Comparison of ENCODE assay signal across 38 cellular contexts in the genomic region with DNA sequence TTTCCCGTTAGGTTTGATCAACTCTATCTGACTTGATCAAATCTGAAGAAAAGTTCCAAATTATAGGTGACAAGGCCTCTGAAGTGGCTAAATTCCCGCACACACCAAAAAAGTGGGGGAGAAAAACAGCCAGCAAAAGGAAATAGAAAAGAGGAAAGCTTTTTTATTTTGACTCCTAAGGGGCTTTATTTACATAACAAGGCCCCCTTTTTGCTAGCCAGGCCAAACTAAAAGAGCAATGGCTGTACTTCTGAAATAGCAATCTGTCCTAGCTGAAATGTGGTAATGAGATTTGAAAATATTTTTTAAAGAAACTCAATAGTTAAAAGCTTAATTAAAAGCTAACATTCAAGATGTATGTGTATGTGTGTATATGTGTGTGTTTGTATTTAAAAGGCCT.
"Had no signal": no experiment of that assay in that cellular context is flagged by ENCODE, and none has a peak within 500 bp of the region (broad histone marks: within the 10 kb centered on the region; RNA-seq: fewer than 3 reads in every experiment).

No MANE protein-coding gene starts in this region.

- H3K4me2 ChIP-seq: PC-9 had no signal

- H3K9me3 ChIP-seq: MG63 had no signal

- H3K4me1 Mint-ChIP-seq: activated CD4-positive, alpha-beta memory T cell treated with anti-CD3 and anti-CD28 coated beads, Interleukin-2, amount 10 ng/mL, durations not matched to agents 7 days and 5 days; activated CD8-positive, alpha-beta memory T cell treated with anti-CD3 and anti-CD28 coated beads, Interleukin-2, amount 10 ng/mL, durations not matched to agents 7 days and 5 days; activated naive CD4-positive, alpha-beta T cell treated with anti-CD3 and anti-CD28 coated beads, Interleukin-2, amount 10 ng/mL, durations not matched to agents 7 days and 5 days; activated naive CD8-positive, alpha-beta T cell treated with anti-CD3 and anti-CD28 coated beads, Interleukin-2, amount 50 U/mL, for 24 hours; brain had no signal

- ATAC-seq: activated CD8-positive, alpha-beta memory T cell treated with anti-CD3 and anti-CD28 coated beads, Interleukin-2, amount 10 ng/mL, durations not matched to agents 7 days and 5 days; activated naive CD8-positive, alpha-beta T cell treated with anti-CD3 and anti-CD28 coated beads, Interleukin-2, amount 50 U/mL, for 24 hours; Right ventricle myocardium inferior had no signal

- H3K36me3 ChIP-seq: MG63 had no signal

- H3K27ac ChIP-seq: PC-9, RWPE1, VCaP had no signal

- H3K36me3 Mint-ChIP-seq: activated CD8-positive, alpha-beta memory T cell treated with anti-CD3 and anti-CD28 coated beads, Interleukin-2, amount 10 ng/mL, durations not matched to agents 7 days and 5 days; activated naive CD4-positive, alpha-beta T cell treated with anti-CD3 and anti-CD28 coated beads, Interleukin-2, amount 10 ng/mL, durations not matched to agents 7 days and 5 days; activated naive CD8-positive, alpha-beta T cell; brain had no signal

- H3K27ac Mint-ChIP-seq: activated CD4-positive, alpha-beta memory T cell treated with anti-CD3 and anti-CD28 coated beads, Interleukin-2, amount 10 ng/mL, durations not matched to agents 7 days and 5 days; activated CD8-positive, alpha-beta memory T cell treated with anti-CD3 and anti-CD28 coated beads, Interleukin-2, amount 10 ng/mL, durations not matched to agents 7 days and 5 days; activated naive CD4-positive, alpha-beta T cell treated with anti-CD3 and anti-CD28 coated beads, Interleukin-2, amount 10 ng/mL, durations not matched to agents 7 days and 5 days; activated naive CD8-positive, alpha-beta T cell; activated naive CD8-positive, alpha-beta T cell treated with anti-CD3 and anti-CD28 coated beads, Interleukin-2, amount 50 U/mL, for 24 hours; brain had no signal

- H3K27me3 ChIP-seq: MG63 had no signal

- H3K9me3 Mint-ChIP-seq: activated CD4-positive, alpha-beta memory T cell treated with anti-CD3 and anti-CD28 coated beads, Interleukin-2, amount 10 ng/mL, durations not matched to agents 7 days and 5 days; activated naive CD4-positive, alpha-beta T cell treated with anti-CD3 and anti-CD28 coated beads, Interleukin-2, amount 10 ng/mL, durations not matched to agents 7 days and 5 days; brain had no signal

- H3K4me3 ChIP-seq: MG63, PC-9 had no signal

- H2AFZ ChIP-seq: PC-9 had no signal

- FAIRE-seq: bronchial epithelial cell, RCC 7860 had no signal

- H3K4me3 Mint-ChIP-seq: activated CD4-positive, alpha-beta memory T cell treated with anti-CD3 and anti-CD28 coated beads, Interleukin-2, amount 10 ng/mL, durations not matched to agents 7 days and 5 days; activated CD8-positive, alpha-beta memory T cell treated with anti-CD3 and anti-CD28 coated beads, Interleukin-2, amount 10 ng/mL, durations not matched to agents 7 days and 5 days; activated naive CD4-positive, alpha-beta T cell treated with anti-CD3 and anti-CD28 coated beads, Interleukin-2, amount 10 ng/mL, durations not matched to agents 7 days and 5 days; activated naive CD8-positive, alpha-beta T cell; activated naive CD8-positive, alpha-beta T cell treated with anti-CD3 and anti-CD28 coated beads, Interleukin-2, amount 50 U/mL, for 24 hours; brain had no signal

- DNase-seq: activated CD4-positive, alpha-beta memory T cell treated with anti-CD3 and anti-CD28 coated beads, Interleukin-2, amount 10 ng/mL, durations not matched to agents 7 days and 5 days; activated CD4-positive, alpha-beta T cell treated with anti-CD3 and anti-CD28 coated beads for 1 hour; activated CD4-positive, alpha-beta T cell treated with anti-CD3 and anti-CD28 coated beads for 48 hours; activated CD4-positive, CD25-positive, alpha-beta regulatory T cell; activated CD8-positive, alpha-beta memory T cell treated with anti-CD3 and anti-CD28 coated beads for 24 hours; activated CD8-positive, alpha-beta memory T cell treated with anti-CD3 and anti-CD28 coated beads, Interleukin-2, amount 10 ng/mL, durations not matched to agents 7 days and 5 days; activated CD8-positive, alpha-beta memory T cell treated with anti-CD3 and anti-CD28 coated beads, Interleukin-2, amount 50 U/mL, for 48 hours; activated effector memory CD4-positive, alpha-beta T cell treated with Interleukin-2 at 50 U/mL for 16 hours; activated naive CD4-positive, alpha-beta T cell treated with anti-CD3 and anti-CD28 coated beads, Interleukin-2, amount 10 ng/mL, durations not matched to agents 7 days and 5 days; activated naive CD8-positive, alpha-beta T cell treated with anti-CD3 and anti-CD28 coated beads, Interleukin-2, amount 50 U/mL, for 24 hours; activated T-cell treated with anti-CD3 and anti-CD28 coated beads, Interleukin-2, amount 50 U/mL, for 48 hours; anterior cingulate cortex; caudate nucleus; Kasumi-1; MG63; NCI-H1048; NCI-H1417; NCI-H146; NCI-H187; NCI-H2029 treated with DMSO at 0.1 percent for 48 hours; NCI-H2107; NCI-H2171; NCI-H510A; NCI-H526; NCI-H748 treated with DMSO at 0.1 percent for 48 hours; NK-92 treated with Interleukin-12 subunit alpha and Interleukin-12 subunit beta, amount 100 ng/mL, for 24 hours; PC-9; SW 1271; T-helper 1 cell; T-helper 2 cell; T-helper 9 cell had no signal
